In the genomic region with DNA sequence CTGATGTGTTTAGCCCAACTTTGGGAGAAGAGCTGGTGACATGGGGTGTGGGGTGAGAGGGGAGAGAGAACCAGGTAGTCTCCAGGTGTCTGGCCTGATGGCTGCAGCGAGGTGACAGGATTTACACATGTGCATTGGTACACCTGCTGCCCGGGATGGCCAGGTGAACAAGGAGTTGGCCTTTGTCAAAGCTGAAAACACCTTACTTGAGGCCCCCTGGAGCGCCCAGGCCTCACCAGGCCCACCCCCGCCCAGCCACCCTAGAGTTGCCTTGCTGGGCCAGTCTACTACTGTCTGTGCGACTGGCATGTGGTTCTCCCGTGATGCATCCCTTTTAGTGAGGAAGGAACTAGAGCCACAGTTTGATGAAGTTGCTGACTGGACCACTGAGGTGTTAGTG, we compare ENCODE assay signal across 18 cellular contexts.
DNase-seq lines count a peak whose midpoint lies in the region; ATAC-seq and TF ChIP-seq lines count a peak whose summit lies in the region.
"Had no signal": no experiment of that assay in that cellular context is flagged by ENCODE, and none has a peak within 500 bp of the region (broad histone marks: within the 10 kb centered on the region; RNA-seq: fewer than 3 reads in every experiment).

No MANE protein-coding gene starts in this region.

- no TSS peak for BruUV-seq in IMR-90 (replicated peaks; lab: Mats Ljungman, UMichigan)

- H4K91ac ChIP-seq in IMR-90 (ENCODE audit: insufficient read depth, low read depth, low read length) (no peak overlapping the region), trophoblast cell (ENCODE audit: low read depth, low read length) (no peak overlapping the region)

- peaks cover 12% of the 10 kb centered on the region for H3K36me3 Mint-ChIP-seq in CD8-positive, alpha-beta T cell

- DNase-seq in CD8-positive, alpha-beta T cell = no peak
- no peak for DNase-seq in IMR-90
- no peak for DNase-seq in trophoblast cell
- no peak for DNase-seq in activated naive CD4-positive, alpha-beta T cell treated with Interleukin-2 at 50 U/mL for 16 hours
- no peak for DNase-seq in activated CD4-positive, alpha-beta T cell treated with anti-CD3 and anti-CD28 coated beads for 1 hour
- DNase-seq in stimulated activated CD4-positive, alpha-beta T cell treated with anti-CD3 and anti-CD28 coated beads, Interleukin-4, amount 100 ng/mL, for 24 hours = no peak
- DNase-seq: ACHN, Caco-2, EL, GOT3, Karpas-422, MG63, NCI-H1105, NCI-H1694, NCI-H2227 treated with DMSO at 0.1 percent for 48 hours, NCI-H524, PC-9 had no signal

- no peak overlapping the region for H3K4me3 ChIP-seq in CD8-positive, alpha-beta T cell (ENCODE audit: low read depth, low read length)
- no peak overlapping the region for H3K4me3 ChIP-seq in IMR-90 (ENCODE audit: insufficient read depth, low read depth, low read length)
- no peak overlapping the region for H3K4me3 ChIP-seq in trophoblast cell (ENCODE audit: low read depth, low read length)
- no peak overlapping the region for H3K4me3 ChIP-seq in skeletal muscle tissue (ENCODE audit: low read length in 3 of 3)
- H3K4me3 ChIP-seq: MG63, PC-9 had no signal

- H3K9me1 ChIP-seq in IMR-90 (ENCODE audit: insufficient read depth, low read length) = peaks cover 41% of the 10 kb centered on the region

- H2BK5ac ChIP-seq in IMR-90 (ENCODE audit: low read depth, low read length, poor library complexity, severe bottlenecking) (no peak overlapping the region), trophoblast cell (ENCODE audit: low read depth, low read length, poor library complexity) (no peak overlapping the region)

- H2AK5ac ChIP-seq in IMR-90 (ENCODE audit: low read depth, low read length) (no peak overlapping the region), trophoblast cell (ENCODE audit: low read length) (no peak overlapping the region)

- H2BK120ac ChIP-seq in IMR-90 (ENCODE audit: low read depth, low read length) = no peak overlapping the region
- no peak overlapping the region for H2BK120ac ChIP-seq in trophoblast cell (ENCODE audit: insufficient read depth, low read length, poor library complexity)

- H3K4me1 Mint-ChIP-seq in CD8-positive, alpha-beta T cell (ENCODE audit: low read depth) = peaks cover 16% of the 10 kb centered on the region

- no peak overlapping the region for H2BK12ac ChIP-seq in trophoblast cell (ENCODE audit: low read length)

- no peaks in the 10 kb centered on the region for H3K79me2 ChIP-seq in trophoblast cell (ENCODE audit: control insufficient read depth, insufficient read depth, low read length, poor library complexity)

- H3K4ac ChIP-seq in IMR-90 (ENCODE audit: low read depth, low read length) = no peak overlapping the region
- no peak overlapping the region for H3K4ac ChIP-seq in trophoblast cell (ENCODE audit: low read depth, low read length)

- no peak overlapping the region for H4K5ac ChIP-seq in IMR-90 (ENCODE audit: low read depth, low read length)

- no peak for TF ChIP-seq RAD21 in IMR-90 (IDR thresholded peaks at IDR 0.05; ENCODE audit: low read length)

- 80% methylated on average over 2 of the region's 6 CpGs; no CpG with 5 or more reads in 1 of the 2 experiments for WGBS in IMR-90 (ENCODE audit: extremely low coverage in 2 of 2, insufficient read length in 1 of 2), 2 experiments
- no CpG with 5 or more reads among the region's 6 CpGs for WGBS in trophoblast cell (ENCODE audit: extremely low coverage, insufficient coverage, insufficient read length)

- H3K9ac ChIP-seq in IMR-90 (ENCODE audit: low read depth, low read length) (no peak overlapping the region), trophoblast cell (ENCODE audit: low read length) (peak overlapping the region; percentile 50), skeletal muscle tissue (ENCODE audit: low read depth in 1 of 3, low read length in 3 of 3) (peak overlapping the region in 1 of 3 donors; percentile 60)

- POLR2A ChIA-PET in CD8-positive, alpha-beta T cell (lab: Charles Lee) = no interaction called here
- POLR2A ChIA-PET in IMR-90 (lab: Charles Lee; ENCODE audit: unreplicated experiment) = no interaction called here

- H3K27me3 Mint-ChIP-seq in CD8-positive, alpha-beta T cell (ENCODE audit: low read depth) = no peaks in the 10 kb centered on the region

- H4K8ac ChIP-seq in IMR-90 (ENCODE audit: low read depth in 2 of 2, low read length in 2 of 2) (peak overlapping the region in 1 of 2 experiments; percentile 21; a peak in 1 of 4 replicates), trophoblast cell (ENCODE audit: low read depth, low read length) (no peak overlapping the region)

- no peaks in the 10 kb centered on the region for H3K36me3 ChIP-seq in CD8-positive, alpha-beta T cell (ENCODE audit: insufficient read depth, low read length)
- peaks cover 36% of the 10 kb centered on the region for H3K36me3 ChIP-seq in IMR-90 (ENCODE audit: control insufficient read depth, insufficient read depth, low read length)
- H3K36me3 ChIP-seq in trophoblast cell (ENCODE audit: control insufficient read depth in 1 of 2, insufficient read depth in 2 of 2, low read length in 2 of 2) = peaks cover 5 to 9% of the 10 kb centered on the region in 2 experiments
- H3K36me3 ChIP-seq in skeletal muscle tissue (ENCODE audit: control insufficient read depth in 3 of 3, insufficient read depth in 3 of 3, low read length in 3 of 3) = peaks cover 0 to 3% (median 0%) of the 10 kb centered on the region in 3 donors
- H3K36me3 ChIP-seq: MG63 had no signal

- H3K56ac ChIP-seq in IMR-90 (ENCODE audit: extremely low read depth, insufficient read depth, low read length) = no peak overlapping the region

- H3K79me1 ChIP-seq in IMR-90 (ENCODE audit: low read depth in 1 of 2, low read length in 2 of 2) (peaks cover 43 to 85% of the 10 kb centered on the region in 2 experiments), trophoblast cell (ENCODE audit: low read length) (no peaks in the 10 kb centered on the region)

- peaks cover 70% of the 10 kb centered on the region for H4K20me1 ChIP-seq in IMR-90 (ENCODE audit: insufficient read depth, low read length)

- intact Hi-C loops in CD8-positive, alpha-beta T cell (cut with DNase I, micrococcal nuclease) = no loop called here
- intact Hi-C loops in IMR-90 (cut with micrococcal nuclease) = no loop called here

- H3K27ac Mint-ChIP-seq in CD8-positive, alpha-beta T cell = peak overlapping the region; percentile 52

- TF ChIP-seq POLR2A in IMR-90 (IDR thresholded peaks at IDR 0.05; ENCODE audit: low read depth, low read length) = no peak

- H3K4me1 ChIP-seq in CD8-positive, alpha-beta T cell (ENCODE audit: insufficient read depth, low read length) = no peaks in the 10 kb centered on the region
- H3K4me1 ChIP-seq in IMR-90 (ENCODE audit: control insufficient read depth, insufficient read depth, low read length) (peaks cover 40% of the 10 kb centered on the region), trophoblast cell (ENCODE audit: control insufficient read depth in 1 of 2, insufficient read depth in 2 of 2, low read length in 2 of 2) (no peaks in the 10 kb centered on the region), skeletal muscle tissue (ENCODE audit: control insufficient read depth in 3 of 3, insufficient read depth in 3 of 3, low read length in 3 of 3) (peaks cover 39 to 64% (median 59%) of the 10 kb centered on the region in 3 donors)
- H3K4me1 ChIP-seq: Caco-2 had no signal

- H3K14ac ChIP-seq in IMR-90 (replicated peaks; ENCODE audit: low read depth, low read length) (no peak overlapping the region), trophoblast cell (ENCODE audit: low read length) (no peak overlapping the region)

- H2AFZ ChIP-seq in IMR-90 (replicated peaks; ENCODE audit: low read length, poor library complexity) = no peak overlapping the region
- H2AFZ ChIP-seq in trophoblast cell (ENCODE audit: insufficient read depth, low read length, poor library complexity) = no peak overlapping the region
- H2AFZ ChIP-seq: PC-9 had no signal

- CTCF ChIA-PET in CD8-positive, alpha-beta T cell (lab: Charles Lee) = no interaction called here
- CTCF ChIA-PET in IMR-90 (lab: Yijun Ruan, JAX) = no interaction called here

- TF ChIP-seq CTCF in CD8-positive, alpha-beta T cell (IDR thresholded peaks at IDR 0.05) = no peak
- no peak for TF ChIP-seq CTCF in IMR-90 (conservative IDR thresholded peaks at IDR 0.05; ENCODE audit: low read depth, low read length)

- H3K9me3 ChIP-seq in CD8-positive, alpha-beta T cell (ENCODE audit: low read length) = no peaks in the 10 kb centered on the region
- H3K9me3 ChIP-seq in IMR-90 (ENCODE audit: control insufficient read depth, insufficient read depth, low read length) (no peaks in the 10 kb centered on the region), trophoblast cell (ENCODE audit: insufficient read depth, low read depth, low read length) (no peaks in the 10 kb centered on the region), skeletal muscle tissue (ENCODE audit: control insufficient read depth in 3 of 3, low read length in 3 of 3) (no peaks in the 10 kb centered on the region)
- H3K9me3 ChIP-seq: Caco-2, MG63 had no signal

- H2BK15ac ChIP-seq in IMR-90 (ENCODE audit: low read depth, low read length) = no peak overlapping the region

- no peak overlapping the region for H3K4me3 Mint-ChIP-seq in CD8-positive, alpha-beta T cell

- in situ Hi-C loops in IMR-90 (cut with MboI; ENCODE audit: low sequenced_read_pairs) = no loop called here

- ATAC-seq in CD8-positive, alpha-beta T cell = no peak
- ATAC-seq in IMR-90 (ENCODE audit: low read depth) = no peak

- dilution Hi-C loops in IMR-90 (cut with HindIII; ENCODE audit: low sequenced_read_pairs, unreplicated experiment) = no loop called here

- no peaks in the 10 kb centered on the region for H3K27me3 ChIP-seq in CD8-positive, alpha-beta T cell (ENCODE audit: insufficient read depth, low read length)
- no peaks in the 10 kb centered on the region for H3K27me3 ChIP-seq in IMR-90 (ENCODE audit: control insufficient read depth, insufficient read depth, low read length)
- no peaks in the 10 kb centered on the region for H3K27me3 ChIP-seq in trophoblast cell (ENCODE audit: insufficient read depth, low read length)
- no peaks in the 10 kb centered on the region for H3K27me3 ChIP-seq in skeletal muscle tissue (ENCODE audit: control insufficient read depth in 3 of 3, insufficient read depth in 3 of 3, low read length in 3 of 3)
- H3K27me3 ChIP-seq: MG63 had no signal

- no peak overlapping the region for H4K12ac ChIP-seq in trophoblast cell (ENCODE audit: low read depth, low read length)

- no peak overlapping the region for H3K27ac ChIP-seq in CD8-positive, alpha-beta T cell (ENCODE audit: low read depth, low read length)
- H3K27ac ChIP-seq in IMR-90 (ENCODE audit: insufficient read depth, low read length) (no peak overlapping the region), trophoblast cell (ENCODE audit: low read depth, low read length) (no peak overlapping the region), skeletal muscle tissue (ENCODE audit: low read depth, low read length) (peak overlapping the region; percentile 69)
- H3K27ac ChIP-seq: PC-9 had no signal

- H3K4me2 ChIP-seq in IMR-90 (ENCODE audit: low read depth, low read length) (no peak overlapping the region; the same call in 1 of the 2 replicates), trophoblast cell (ENCODE audit: low read length) (no peak overlapping the region)
- H3K4me2 ChIP-seq: PC-9 had no signal

- H3K9me3 Mint-ChIP-seq in CD8-positive, alpha-beta T cell = no peaks in the 10 kb centered on the region

- H2AK9ac ChIP-seq in IMR-90 (replicated peaks; ENCODE audit: low read depth, low read length, poor library complexity) = peak overlapping the region; percentile 2

- H3K23ac ChIP-seq in IMR-90 (ENCODE audit: low read depth, low read length) (peak overlapping the region; percentile 66; the same call in 1 of the 2 replicates), trophoblast cell (ENCODE audit: low read length) (no peak overlapping the region)

- no peak overlapping the region for H2BK20ac ChIP-seq in IMR-90 (ENCODE audit: low read depth, low read length)

- H3K18ac ChIP-seq in IMR-90 (ENCODE audit: low read depth, low read length) = no peak overlapping the region
- H3K18ac ChIP-seq in trophoblast cell (ENCODE audit: low read length) = no peak overlapping the region
